In the genomic region with DNA sequence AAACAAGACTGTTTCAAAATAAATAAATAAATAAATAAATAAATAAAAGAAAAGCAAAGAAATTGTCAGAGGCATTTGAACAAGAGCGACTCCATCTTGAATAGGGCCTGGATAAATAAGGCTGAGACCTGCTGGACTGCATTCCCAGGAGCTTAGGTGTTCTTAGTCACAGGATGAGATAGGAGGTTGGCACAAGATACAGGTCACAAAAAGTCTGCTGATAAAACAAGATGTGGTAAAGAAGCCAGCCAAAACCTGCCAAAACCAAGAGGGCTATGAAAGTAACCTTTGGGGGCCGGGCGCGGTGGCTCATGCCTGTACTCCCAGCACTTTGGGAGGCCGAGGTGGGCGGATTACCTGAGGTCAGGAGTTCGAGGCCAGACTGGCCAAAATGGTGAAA, we compare ENCODE assay signal across 7 cellular contexts. TPM values are rescaled to one million over a fixed set of nuclear protein-coding genes. Genes with fewer than 3 reads are reported as not detected.
DNase-seq lines count a peak whose midpoint lies in the region; ATAC-seq, FAIRE-seq and TF ChIP-seq lines count a peak whose summit lies in the region.
"Not testable (repeated sequence)": the region's sequence is repeated elsewhere in the genome, so short reads cannot be mapped to it uniquely, and the experiment has no call there.

No MANE protein-coding gene starts in this region.

- not testable (repeated sequence) for H3K27ac ChIP-seq in A549; astrocyte (ENCODE audit: low read depth, low read length); left lung
- H3K27ac ChIP-seq in epithelial cell of prostate: peak overlapping the region; percentile 39

- H2AFZ ChIP-seq in astrocyte (ENCODE audit: low read depth, low read length): not testable (repeated sequence)

- H3K9me3 ChIP-seq in A549; astrocyte (ENCODE audit: insufficient read depth, low read depth, low read length); left lung: not testable (repeated sequence)

- FAIRE-seq in A549 (lab: Jason Lieb, UNC); astrocyte (lab: Jason Lieb, UNC): not testable (repeated sequence)

- not testable (repeated sequence) for H4K20me1 ChIP-seq in astrocyte (ENCODE audit: insufficient read depth, low read length)

- not testable (repeated sequence) for H3K27me3 Mint-ChIP-seq in astrocyte (ENCODE audit: low read depth, unreplicated experiment)

- H3K79me2 ChIP-seq in astrocyte (ENCODE audit: insufficient read depth, low read length): not testable (repeated sequence)

- not testable (repeated sequence) for ATAC-seq in A549
- peak; percentile 21 for ATAC-seq in left lung

- H3K9ac ChIP-seq in astrocyte (ENCODE audit: low read length): not testable (repeated sequence)

- not testable (repeated sequence) for DNase-seq in A549 (ENCODE audit: low read depth in 1 of 2, low spot score in 1 of 2); left lung
- DNase-seq in HT-29 (ENCODE audit: low spot score) (peak; percentile 63), RKO (ENCODE audit: low spot score) (peak; percentile 14), astrocyte (ENCODE audit: low read depth) (peak; percentile 9), epithelial cell of prostate (ENCODE audit: low read depth, low spot score) (peak; percentile 69), renal cortical epithelial cell (ENCODE audit: low read depth) (peak; percentile 11)

- CTCF ChIA-PET in A549 (lab: Yijun Ruan, JAX): not testable (repeated sequence)

- not testable (repeated sequence) for TF ChIP-seq POLR2A in A549 (IDR thresholded peaks at IDR 0.05; ENCODE audit: low read length)

- TF ChIP-seq RAD21 in A549 (conservative IDR thresholded peaks at IDR 0.05 in 1 of 2, IDR thresholded peaks at IDR 0.05 in 1 of 2): not testable (repeated sequence)

- not testable (repeated sequence) for H3K4me1 ChIP-seq in A549; astrocyte (ENCODE audit: insufficient read depth, low read length); left lung

- not testable (repeated sequence) for H3K4me1 Mint-ChIP-seq in astrocyte (ENCODE audit: low read depth, unreplicated experiment)

- not testable (repeated sequence) for H3K4me3 ChIP-seq in A549; astrocyte (ENCODE audit: insufficient read depth, low read depth, low read length); left lung

- H3K36me3 Mint-ChIP-seq in astrocyte (ENCODE audit: low read depth, unreplicated experiment): not testable (repeated sequence)

- TF ChIP-seq EP300 in A549 (IDR thresholded peaks at IDR 0.05): not testable (repeated sequence)

- POLR2A ChIA-PET in A549 (lab: Yijun Ruan, JAX): not testable (repeated sequence)

- H3K9me3 Mint-ChIP-seq in astrocyte (ENCODE audit: unreplicated experiment): not testable (repeated sequence)

- TF ChIP-seq CTCF in A549 (IDR thresholded peaks at IDR 0.05); astrocyte (IDR thresholded peaks at IDR 0.05; ENCODE audit: insufficient read depth, low read depth, low read length); left lung (IDR thresholded peaks at IDR 0.05): not testable (repeated sequence)

- H3K27me3 ChIP-seq in astrocyte (ENCODE audit: insufficient read depth, low read length); left lung: not testable (repeated sequence)

- not testable (repeated sequence) for H3K27ac Mint-ChIP-seq in astrocyte (ENCODE audit: unreplicated experiment)

- H3K4me3 Mint-ChIP-seq in astrocyte (ENCODE audit: unreplicated experiment): not testable (repeated sequence)

- intact Hi-C loops in left lung (cut with DNase I): not testable (repeated sequence)

- not testable (repeated sequence) for H3K4me2 ChIP-seq in A549; astrocyte (ENCODE audit: low read length)

- WGBS in A549 (ENCODE audit: missing lambda C conversion rate): 92% methylated on average over 7 of the region's 7 CpGs

- not testable (repeated sequence) for H3K36me3 ChIP-seq in astrocyte (ENCODE audit: insufficient read depth, low read length); left lung

TF ChIP-seq in A549, 52 proteins besides CTCF, POLR2A, EP300 and RAD21:
- TF ChIP-seq ATOH8 (CRISPR knock-in tag; IDR thresholded peaks at IDR 0.05; ENCODE audit: low read depth): 0 out of 2 replicates have a peak, but pooled peaks have one; percentile 23

RNA-seq across cellular contexts. Expression of gene INO80, which starts 23.0 kb away (rescaled TPM):
- 6.7 and 11.6 TPM in 2 replicates for polyA plus RNA-seq in A549 (2011; rRNA removed)
- polyA plus RNA-seq in A549 (2012; cell fraction: cytosol; rRNA removed): 4.7 and 7.1 TPM in 2 replicates
- 10.6 and 12.3 TPM in 2 replicates for polyA plus RNA-seq in A549 (2012; cell fraction: nucleus; rRNA removed)
- 10.9 to 14.0 TPM (median 13.7 TPM) in 3 replicates for polyA plus RNA-seq in A549 (2017; fragmentation: RNase III; extraction: RNeasy Plus Mini Kit Qiagen cat#74134 plus additional on column Dnase treatment)
- polyA minus RNA-seq in A549 (2011; rRNA and poly(A)+ RNA removed): 16.7 and 20.0 TPM in 2 replicates
- 57.1 and 66.9 TPM in 2 replicates for total RNA-seq in HT-29 (2014; rRNA removed; shearing (Covaris generic))
- total RNA-seq in astrocyte: 17.0 and 17.3 TPM in 2 replicates
- 10 to 100 TPM; 20.1 to 31.0 TPM for total RNA-seq in left lung
- total RNA-seq in renal cortical epithelial cell: 21.2 and 33.9 TPM in 2 replicates
